ENCODE assay signal across 20 cellular contexts in the genomic region with DNA sequence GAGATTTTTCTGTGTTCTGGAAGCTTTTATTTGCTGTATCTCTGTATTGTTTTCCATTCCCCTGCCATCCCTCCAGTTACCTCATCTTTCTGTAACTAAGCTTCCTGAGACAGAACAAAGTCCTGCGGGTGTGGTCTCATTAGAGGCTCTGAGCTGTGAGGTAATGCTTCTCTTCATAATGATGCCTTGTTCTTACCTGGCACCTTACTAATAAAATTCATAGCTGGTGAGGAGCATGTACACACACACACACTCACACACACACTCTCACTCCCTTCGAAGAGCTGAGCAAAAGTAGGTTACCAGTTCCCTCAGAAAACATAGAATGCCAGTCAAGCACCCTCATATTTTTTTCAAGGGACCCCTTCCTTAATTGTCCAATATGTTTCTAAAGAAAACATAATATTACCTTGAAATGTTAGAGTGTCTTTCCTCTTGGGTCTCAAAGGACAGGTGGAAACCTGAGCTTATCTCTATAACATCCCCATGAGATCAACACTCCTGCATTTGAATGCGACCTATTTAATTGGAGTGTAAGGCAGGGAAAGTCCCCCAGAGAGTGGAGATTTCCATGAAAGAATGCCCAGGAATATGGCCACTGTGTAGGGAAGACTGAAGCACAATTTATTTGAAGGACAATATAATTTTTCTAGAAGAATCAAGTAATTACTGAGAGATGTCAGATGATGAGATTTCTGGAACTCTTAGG.
DNase-seq lines count a peak whose midpoint lies in the region; TF ChIP-seq lines count a peak whose summit lies in the region.
"Had no signal": no experiment of that assay in that cellular context is flagged by ENCODE, and none has a peak within 500 bp of the region (broad histone marks: within the 10 kb centered on the region; RNA-seq: fewer than 3 reads in every experiment).

No MANE protein-coding gene starts in this region.

- 30 to 58% (median 51%) methylated on average over 3 of the region's 3 CpGs for WGBS in stomach, 5 donors

- H3K9me3 ChIP-seq in stomach, result no peaks in the 10 kb centered on the region

- peaks cover 0 to 10% (median 2%) of the 10 kb centered on the region in 4 donors for H3K4me1 ChIP-seq in stomach
- H3K4me1 ChIP-seq: left lung had no signal

- intact Hi-C loops in stomach (cut with DNase I; ENCODE audit: low total_unique reads), result no loop called here

- DNase-seq in NCI-H2196 treated with DMSO at 0.1 percent for 48 hours (lab: John Stamatoyannopoulos, UW; ENCODE audit: unreplicated experiment) (peak; percentile 56), NCI-H2196 (lab: John Stamatoyannopoulos, UW; ENCODE audit: unreplicated experiment) (no peak), NCI-H526 treated with DMSO at 0.1 percent for 48 hours (lab: John Stamatoyannopoulos, UW) (peak; percentile 96), kidney tubule cell (ENCODE audit: low spot score) (peak; percentile 53), stomach (no peak), activated T-cell treated with anti-CD3 and anti-CD28 coated beads for 4 hours (no peak), NOMO-1 (lab: John Stamatoyannopoulos, UW; ENCODE audit: unreplicated experiment in 2 of 2) (no peak)
- DNase-seq in NK-92 treated with Interleukin-12 subunit alpha and Interleukin-12 subunit beta, amount 100 ng/mL, for 24 hours (lab: John Stamatoyannopoulos, UW), result no peak
- DNase-seq: activated CD4-positive, alpha-beta T cell treated with anti-CD3 and anti-CD28 coated beads for 1 hour; activated effector memory CD4-positive, alpha-beta T cell treated with anti-CD3 and anti-CD28 coated beads, Interleukin-2, amount 50 U/mL, for 16 hours; amniotic stem cell; DMS79 treated with DMSO at 0.1 percent for 48 hours; Kasumi-1; left lung; naive B cell; NCI-H1105 treated with DMSO at 0.1 percent for 48 hours; NCI-H510A treated with DMSO at 0.1 percent for 48 hours; stimulated activated CD4-positive, alpha-beta T cell treated with anti-CD3 and anti-CD28 coated beads, Interleukin-15, amount 100 ng/mL, for 24 hours; stimulated activated naive CD4-positive, alpha-beta T cell treated with Interleukin-2 at 50 U/mL for 16 hours had no signal

- H3K36me3 ChIP-seq in stomach, result no peaks in the 10 kb centered on the region
- H3K36me3 ChIP-seq: BLaER1 treated with 17β-estradiol and CSF1 and Interleukin-3, amounts not matched to agents 10 nM and 100 nM; left lung had no signal

- no peak for TF ChIP-seq POLR2A in stomach (IDR thresholded peaks at IDR 0.05)

- H3K4me3 ChIP-seq in stomach, result no peak overlapping the region
- H3K4me3 ChIP-seq: BLaER1 treated with 17β-estradiol and CSF1 and Interleukin-3, amounts not matched to agents 10 nM and 100 nM; left lung had no signal

- H3K27me3 ChIP-seq in stomach, result no peaks in the 10 kb centered on the region
- H3K27me3 ChIP-seq: BLaER1 treated with 17β-estradiol and CSF1 and Interleukin-3, amounts not matched to agents 10 nM and 100 nM; left lung had no signal

- no peak for TF ChIP-seq EP300 in stomach (IDR thresholded peaks at IDR 0.05)

- no peak for TF ChIP-seq CTCF in stomach (IDR thresholded peaks at IDR 0.05)

- H3K27ac ChIP-seq in stomach, result peak overlapping the region in 4 of 5 donors; percentile 6 to 71 (median 24)
- H3K27ac ChIP-seq: BLaER1 treated with 17β-estradiol and CSF1 and Interleukin-3, amounts not matched to agents 10 nM and 100 nM; left lung had no signal

Comparison
In these comparisons a context has a peak if more than half of its experiments do, and no peak if none do; other contexts are left out.
1. DNase-seq: peak in NCI-H2196 treated with DMSO at 0.1 percent for 48 hours (single experiment), NCI-H526 treated with DMSO at 0.1 percent for 48 hours (single experiment) and kidney tubule cell (single experiment); none in NCI-H2196 (single experiment), stomach (single experiment), NK-92 treated with Interleukin-12 subunit alpha and Interleukin-12 subunit beta, amount 100 ng/mL, for 24 hours (single experiment), activated T-cell treated with anti-CD3 and anti-CD28 coated beads for 4 hours (single experiment) and NOMO-1 (0 of 2).